20 cellular contexts compared by ENCODE assay signal in the genomic region with DNA sequence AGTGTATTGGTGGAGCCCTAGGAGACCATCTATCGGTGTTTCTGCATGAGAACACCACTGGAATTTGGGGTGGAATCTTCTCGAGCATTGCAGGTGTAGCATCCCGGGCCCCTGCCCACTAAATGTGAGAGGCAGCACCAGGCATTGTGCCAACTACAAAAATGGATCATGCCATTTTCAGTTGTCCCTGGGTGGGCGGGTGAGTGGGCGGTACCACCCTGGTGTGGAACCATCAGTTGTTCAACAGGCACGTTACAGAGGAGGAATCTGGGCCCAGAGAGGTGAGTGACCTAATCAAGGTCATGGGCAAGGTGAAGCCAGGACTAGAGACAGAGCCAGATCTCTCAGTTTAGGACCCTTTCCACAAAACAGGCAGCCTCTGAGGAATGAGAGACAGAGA. TPM values are rescaled to one million over a fixed set of nuclear protein-coding genes. Genes with fewer than 3 reads are reported as not detected.
DNase-seq lines count a peak whose midpoint lies in the region; ATAC-seq and TF ChIP-seq lines count a peak whose summit lies in the region.
"Had no signal": no experiment of that assay in that cellular context is flagged by ENCODE, and none has a peak within 500 bp of the region (broad histone marks: within the 10 kb centered on the region; RNA-seq: fewer than 3 reads in every experiment).

No MANE protein-coding gene starts in this region.

- peaks cover 5% of the 10 kb centered on the region; the same call in 1 of the 2 replicates for H3K9me2 ChIP-seq in GM23338 (ENCODE audit: insufficient read depth)

- H3K27ac Mint-ChIP-seq in GM23338 (no peak overlapping the region), T-helper 17 cell (peak overlapping the region; percentile 60), nephron (peak overlapping the region; percentile 20 to 63 (median 51))
- H3K27ac Mint-ChIP-seq in effector memory CD8-positive, alpha-beta T cell: no peak overlapping the region
- H3K27ac Mint-ChIP-seq: CD8-positive, alpha-beta T cell had no signal

- peak overlapping the region; percentile 45; the same call in 1 of the 2 replicates for H3K27ac ChIP-seq in GM23338 (ENCODE audit: low read depth)
- H3K27ac ChIP-seq in ectodermal cell (ENCODE audit: insufficient read depth, low read depth, low read length, poor library complexity, severe bottlenecking): peak overlapping the region; percentile 20
- H3K27ac ChIP-seq: GM23248 had no signal

- H3K9me3 ChIP-seq in T-helper 17 cell (ENCODE audit: control insufficient read depth, low read length, poor library complexity, severe bottlenecking) (no peaks in the 10 kb centered on the region), ectodermal cell (ENCODE audit: control insufficient read depth, low read length) (no peaks in the 10 kb centered on the region)

- H3K27me3 Mint-ChIP-seq in GM23338 (ENCODE audit: insufficient read depth, low read depth, poor library complexity) (peaks cover 10% of the 10 kb centered on the region), T-helper 17 cell (peaks cover 40% of the 10 kb centered on the region), nephron (ENCODE audit: low read depth) (peaks cover 9% of the 10 kb centered on the region)
- H3K27me3 Mint-ChIP-seq in effector memory CD8-positive, alpha-beta T cell: peaks cover 20 to 45% of the 10 kb centered on the region in 2 donors

- H3K79me2 ChIP-seq in GM23338 (replicated peaks; ENCODE audit: insufficient read depth): no peaks in the 10 kb centered on the region

- H3K36me3 ChIP-seq in GM23338 (ENCODE audit: insufficient read depth): no peaks in the 10 kb centered on the region
- H3K36me3 ChIP-seq in ectodermal cell (ENCODE audit: control insufficient read depth, insufficient read depth, low read length): no peaks in the 10 kb centered on the region

- H3K9me3 Mint-ChIP-seq in GM23338: no peaks in the 10 kb centered on the region
- H3K9me3 Mint-ChIP-seq in nephron: no peaks in the 10 kb centered on the region
- H3K9me3 Mint-ChIP-seq in effector memory CD8-positive, alpha-beta T cell: no peaks in the 10 kb centered on the region
- H3K9me3 Mint-ChIP-seq: CD8-positive, alpha-beta T cell; IgD-negative memory B cell had no signal

- H3K4me1 Mint-ChIP-seq in GM23338: peaks cover 28% of the 10 kb centered on the region
- H3K4me1 Mint-ChIP-seq in T-helper 17 cell: no peaks in the 10 kb centered on the region
- H3K4me1 Mint-ChIP-seq in nephron: peaks cover 42% of the 10 kb centered on the region
- H3K4me1 Mint-ChIP-seq in effector memory CD8-positive, alpha-beta T cell (ENCODE audit: low read depth in 2 of 2): no peaks in the 10 kb centered on the region

- no peak overlapping the region for H3K4me2 ChIP-seq in GM23338

- 89 to 91% methylated on average over 6 of the region's 6 CpGs for WGBS in ectodermal cell, 2 experiments

- H2AFZ ChIP-seq in GM23338: no peak overlapping the region
- H2AFZ ChIP-seq: GM23248 had no signal

- H3K4me1 ChIP-seq in GM23338 (ENCODE audit: insufficient read depth) (peaks cover 20% of the 10 kb centered on the region), ectodermal cell (ENCODE audit: control insufficient read depth, insufficient read depth, low read length) (peaks cover 40% of the 10 kb centered on the region)

- peaks cover 14% of the 10 kb centered on the region for H3K36me3 Mint-ChIP-seq in GM23338 (ENCODE audit: low read depth)
- peaks cover 3% of the 10 kb centered on the region for H3K36me3 Mint-ChIP-seq in T-helper 17 cell (ENCODE audit: low read depth)
- H3K36me3 Mint-ChIP-seq in nephron (ENCODE audit: low read depth): no peaks in the 10 kb centered on the region
- no peaks in the 10 kb centered on the region for H3K36me3 Mint-ChIP-seq in effector memory CD8-positive, alpha-beta T cell (ENCODE audit: insufficient read depth)
- H3K36me3 Mint-ChIP-seq: CD8-positive, alpha-beta T cell; IgD-negative memory B cell had no signal

- DNase-seq in GM23338 (ENCODE audit: low spot score) (no peak), T-helper 17 cell (no peak), middle frontal gyrus (ENCODE audit: extremely low spot score, low spot score) (no peak), SIG-M5 treated with dmso at 0.1 percent for 504 hours (lab: John Stamatoyannopoulos, UW; ENCODE audit: unreplicated experiment) (no peak)
- DNase-seq in effector memory CD8-positive, alpha-beta T cell: no peak
- DNase-seq: ACHN; C1 segment of cervical spinal cord; CD8-positive, alpha-beta T cell; DND-41; GM23248; NCI-H1417; NCI-H1694 treated with DMSO at 0.1 percent for 48 hours; NCI-H446 treated with DMSO at 0.1 percent for 48 hours; NCI-H526 treated with DMSO at 0.1 percent for 48 hours; OCI-M1 had no signal

- H3K4me3 Mint-ChIP-seq in GM23338 (no peak overlapping the region), T-helper 17 cell (no peak overlapping the region), nephron (no peak overlapping the region)
- no peak overlapping the region for H3K4me3 Mint-ChIP-seq in effector memory CD8-positive, alpha-beta T cell
- H3K4me3 Mint-ChIP-seq: CD8-positive, alpha-beta T cell; IgD-negative memory B cell had no signal

- ATAC-seq in GM23338: no peak
- no peak for ATAC-seq in T-helper 17 cell
- no peak for ATAC-seq in effector memory CD8-positive, alpha-beta T cell (replicated peaks)
- ATAC-seq: CD8-positive, alpha-beta T cell; GM12878; HCT116 had no signal

- H4K20me1 ChIP-seq in GM23338 (replicated peaks; ENCODE audit: insufficient read depth): no peaks in the 10 kb centered on the region

- no peak overlapping the region for H3K4me3 ChIP-seq in GM23338
- H3K4me3 ChIP-seq in ectodermal cell (ENCODE audit: insufficient read depth, low read depth, low read length): no peak overlapping the region
- H3K4me3 ChIP-seq: GM12878, GM23248 had no signal

- H3F3A ChIP-seq in GM23338 (replicated peaks; ENCODE audit: low read depth): no peaks in the 10 kb centered on the region

- no peaks in the 10 kb centered on the region for H3K27me3 ChIP-seq in GM23338 (ENCODE audit: insufficient read depth)
- H3K27me3 ChIP-seq in ectodermal cell (ENCODE audit: control insufficient read depth, insufficient read depth, low read length, poor library complexity, severe bottlenecking): no peaks in the 10 kb centered on the region

- TF ChIP-seq CTCF in GM23338 (conservative IDR thresholded peaks at IDR 0.05; ENCODE audit: low read depth in 2 of 2) (no peak), nephron (IDR thresholded peaks at IDR 0.05; ENCODE audit: unreplicated experiment in 3 of 3) (no peak)

TF ChIP-seq in GM23338, 12 proteins besides CTCF, POLR2A, EP300 and RAD21:
- no peak for TF ChIP-seq EZH2phosphoT487 (IDR thresholded peaks at IDR 0.05; ENCODE audit: unreplicated experiment)
- no peak for TF ChIP-seq JUNB (IDR thresholded peaks at IDR 0.05; ENCODE audit: unreplicated experiment)
- no peak for TF ChIP-seq NANOG (IDR thresholded peaks at IDR 0.05; ENCODE audit: borderline replicate concordance)
- TF ChIP-seq ZNF331 (CRISPR knock-in tag; IDR thresholded peaks at IDR 0.05; ENCODE audit: low read depth): no peak
- TF ChIP-seq EZH2 (IDR thresholded peaks at IDR 0.05; ENCODE audit: low read depth, unreplicated experiment): no peak

RNA-seq across cellular contexts. Expression of gene PIPOX, which starts 8.8 kb away (rescaled TPM):
- total RNA-seq in GM23338 (2014; rRNA removed; shearing (Covaris generic)): 34.6 and 42.8 TPM in 2 replicates
- 22.2 and 22.6 TPM in 2 replicates for polyA plus RNA-seq in GM23338 (2016; fragmentation: Nextera tagmentation; extraction: Ambion mirVana)
- total RNA-seq in T-helper 17 cell: 1 to 10 TPM; 2.2 to 2.5 TPM
- polyA plus RNA-seq in ectodermal cell (2013, experiment 1 of 4): 19.8 TPM
- 13.8 TPM for polyA plus RNA-seq in ectodermal cell (2013, experiment 2 of 4)
- polyA plus RNA-seq in ectodermal cell (2013, experiment 3 of 4): 8.9 TPM
- polyA plus RNA-seq in ectodermal cell (2013, experiment 4 of 4): 10.7 TPM
- total RNA-seq: GM23248 had no signal
- polyA plus RNA-seq: GM23248 had no signal

RNA-seq across cellular contexts. Expression of gene SEZ6, which starts 45.9 kb away (rescaled TPM):
- 3.1 and 6.5 TPM in 2 replicates for total RNA-seq in GM23338 (2014; rRNA removed; shearing (Covaris generic))
- 1.0 TPM in 2 replicates for polyA plus RNA-seq in GM23338 (2016; fragmentation: Nextera tagmentation; extraction: Ambion mirVana)
- total RNA-seq in T-helper 17 cell: under 1 TPM; 0.35 to 0.47 TPM
- polyA plus RNA-seq in ectodermal cell (2013, experiment 1 of 4): 47.8 TPM
- polyA plus RNA-seq in ectodermal cell (2013, experiment 2 of 4): 37.3 TPM
- polyA plus RNA-seq in ectodermal cell (2013, experiment 3 of 4): 28.5 TPM
- polyA plus RNA-seq in ectodermal cell (2013, experiment 4 of 4): 26.5 TPM
- total RNA-seq: GM12878, GM23248 had no signal
- polyA plus RNA-seq: GM23248 had no signal

Comparison
In these comparisons a context has a peak if more than half of its experiments do, and no peak if none do; other contexts are left out.
1. H3K27ac Mint-ChIP-seq: peak in T-helper 17 cell (single experiment) and nephron (3 of 3); none in GM23338 (single experiment) and effector memory CD8-positive, alpha-beta T cell (0 of 2).
2. RNA of gene PIPOX, which starts 8.8 kb away (total RNA-seq): 34.6 to 42.8 TPM in GM23338; 2.2 to 2.5 TPM in T-helper 17 cell; every median in the first group is over 10 times any median in the second.